Comparison of ENCODE assay signal across 10 cellular contexts in genomic region chr12:30047499-30048262, GRCh38.
DNase-seq lines count a peak whose midpoint lies in the region; TF ChIP-seq lines count a peak whose summit lies in the region.
"Had no signal": no experiment of that assay in that cellular context is flagged by ENCODE, and none has a peak within 500 bp of the region (broad histone marks: within the 10 kb centered on the region; RNA-seq: fewer than 3 reads in every experiment).

No MANE protein-coding gene starts in this region.

- H3K4me1 ChIP-seq in cardiac muscle cell (ENCODE audit: low read depth) (peaks cover 6% of the 10 kb centered on the region), left ventricle myocardium inferior (no peaks in the 10 kb centered on the region), SJCRH30 (peaks cover 20% of the 10 kb centered on the region), skeletal muscle satellite cell (ENCODE audit: control insufficient read depth, insufficient read depth, low read length) (peaks cover 43% of the 10 kb centered on the region), BE2C (peaks cover 4% of the 10 kb centered on the region; the same call in 1 of the 2 replicates)
- H3K4me1 ChIP-seq: suprapubic skin had no signal

- H3K36me3 ChIP-seq in cardiac muscle cell, result no peaks in the 10 kb centered on the region
- no peaks in the 10 kb centered on the region for H3K36me3 ChIP-seq in left ventricle myocardium inferior
- no peaks in the 10 kb centered on the region for H3K36me3 ChIP-seq in SJCRH30
- H3K36me3 ChIP-seq in skeletal muscle satellite cell (ENCODE audit: insufficient read depth, low read length), result no peaks in the 10 kb centered on the region
- no peaks in the 10 kb centered on the region for H3K36me3 ChIP-seq in BE2C
- H3K36me3 ChIP-seq: suprapubic skin had no signal

- H3K9ac ChIP-seq in skeletal muscle satellite cell (ENCODE audit: low read depth, low read length), result peak overlapping the region; percentile 19

- no peak overlapping the region for H3K27ac ChIP-seq in cardiac muscle cell
- H3K27ac ChIP-seq in left ventricle myocardium inferior (replicated peaks), result no peak overlapping the region
- H3K27ac ChIP-seq in SJCRH30, result peak overlapping the region; percentile 38
- H3K27ac ChIP-seq: suprapubic skin had no signal

- H3K9me3 ChIP-seq in cardiac muscle cell (ENCODE audit: low read depth) (no peaks in the 10 kb centered on the region), left ventricle myocardium inferior (replicated peaks) (no peaks in the 10 kb centered on the region), SJCRH30 (replicated peaks) (no peaks in the 10 kb centered on the region), skeletal muscle satellite cell (replicated peaks; ENCODE audit: low read length) (no peaks in the 10 kb centered on the region), BE2C (no peaks in the 10 kb centered on the region)
- H3K9me3 ChIP-seq: suprapubic skin had no signal

- TF ChIP-seq CTCF in cardiac muscle cell (IDR thresholded peaks at IDR 0.05; ENCODE audit: low read depth, low read length) (no peak), left ventricle myocardium inferior (IDR thresholded peaks at IDR 0.05; ENCODE audit: borderline replicate concordance) (no peak), BE2C (IDR thresholded peaks at IDR 0.05; ENCODE audit: low read depth, low read length) (no peak)

- H3K27me3 ChIP-seq in cardiac muscle cell (no peaks in the 10 kb centered on the region), left ventricle myocardium inferior (ENCODE audit: low read depth) (no peaks in the 10 kb centered on the region), SJCRH30 (no peaks in the 10 kb centered on the region), skeletal muscle satellite cell (ENCODE audit: control insufficient read depth, insufficient read depth, low read length) (no peaks in the 10 kb centered on the region), BE2C (no peaks in the 10 kb centered on the region)
- H3K27me3 ChIP-seq: suprapubic skin had no signal

- H3K4me3 ChIP-seq in cardiac muscle cell, result no peak overlapping the region
- no peak overlapping the region for H3K4me3 ChIP-seq in left ventricle myocardium inferior
- H3K4me3 ChIP-seq in SJCRH30, result no peak overlapping the region
- H3K4me3 ChIP-seq in skeletal muscle satellite cell (ENCODE audit: low read length), result peak overlapping the region; percentile 24
- H3K4me3 ChIP-seq in BE2C (ENCODE audit: low read depth, low read length), result no peak overlapping the region
- H3K4me3 ChIP-seq: suprapubic skin had no signal

- intact Hi-C loops in left ventricle myocardium inferior (cut with micrococcal nuclease), result no loop called here

- DNase-seq in cardiac muscle cell (ENCODE audit: low read depth in 1 of 2, low spot score in 1 of 2), result peak; percentile 13 to 65
- no peak for DNase-seq in left ventricle myocardium inferior
- DNase-seq in SJCRH30, result peak; percentile 18 to 62
- peak; percentile 5 for DNase-seq in fibroblast of the conjunctiva (ENCODE audit: low read depth)
- DNase-seq in BE2C, result no peak
- DNase-seq in activated CD4-positive, alpha-beta T cell treated with anti-CD3 and anti-CD28 coated beads for 4 hours, result no peak
- DNase-seq in DMS79 treated with DMSO at 0.1 percent for 48 hours (lab: John Stamatoyannopoulos, UW), result no peak
- DNase-seq: activated T-cell treated with anti-CD3 and anti-CD28 coated beads, Interleukin-2, amount 50 U/mL, for 48 hours had no signal

- H3K4me2 ChIP-seq in skeletal muscle satellite cell (ENCODE audit: low read length), result peak overlapping the region; percentile 68

Comparison
In these comparisons a context has a peak if more than half of its experiments do, and no peak if none do; other contexts are left out.
1. DNase-seq: peak in cardiac muscle cell (2 of 2), SJCRH30 (2 of 2) and fibroblast of the conjunctiva (single experiment); none in left ventricle myocardium inferior (single experiment), BE2C (single experiment), activated CD4-positive, alpha-beta T cell treated with anti-CD3 and anti-CD28 coated beads for 4 hours (0 of 2) and DMS79 treated with DMSO at 0.1 percent for 48 hours (single experiment).